In genomic region chr9:124180557-124180956, GRCh38 we compare ENCODE assay signal across 14 cellular contexts.
DNase-seq lines count a peak whose midpoint lies in the region; ATAC-seq and TF ChIP-seq lines count a peak whose summit lies in the region.
"Had no signal": no experiment of that assay in that cellular context is flagged by ENCODE, and none has a peak within 500 bp of the region (broad histone marks: within the 10 kb centered on the region; RNA-seq: fewer than 3 reads in every experiment).

No MANE protein-coding gene starts in this region.

- CTCF ChIA-PET in MCF 10A (lab: Yijun Ruan, JAX): no interaction called here
- CTCF ChIA-PET in mammary epithelial cell (lab: Charles Lee; ENCODE audit: low non-redundant PET): no interaction called here

- no peak for TF ChIP-seq EP300 in upper lobe of left lung (IDR thresholded peaks at IDR 0.05)

- H3K36me3 ChIP-seq in mammary epithelial cell (ENCODE audit: insufficient read depth, low read length) (no peaks in the 10 kb centered on the region), hepatocyte (replicated peaks; ENCODE audit: insufficient read depth, low read depth) (no peaks in the 10 kb centered on the region), upper lobe of left lung (no peaks in the 10 kb centered on the region)

- no peak overlapping the region for H3K9ac ChIP-seq in mammary epithelial cell (ENCODE audit: insufficient read depth, low read length)

- WGBS in mammary epithelial cell (ENCODE audit: low coverage, missing lambda C conversion rate): 0% methylated on average over 2 of the region's 7 CpGs
- WGBS in hepatocyte (ENCODE audit: low lambda C conversion rate, missing lambda C conversion rate): 50% methylated on average over 7 of the region's 7 CpGs
- WGBS in upper lobe of left lung, 2 donors: 18 to 23% methylated on average over 7 of the region's 7 CpGs

- DNase-seq in MCF 10A (ENCODE audit: unreplicated experiment): peak; percentile 60
- DNase-seq in mammary epithelial cell: no peak
- DNase-seq in hepatocyte (ENCODE audit: low spot score): peak; percentile 64
- peak in 1 of 2 donors; percentile 47 for DNase-seq in upper lobe of left lung
- DNase-seq in T-helper 2 cell: no peak
- no peak for DNase-seq in foreskin keratinocyte
- DNase-seq in GM19238 (ENCODE audit: insufficient read length, low spot score): no peak
- DNase-seq: activated naive CD4-positive, alpha-beta T cell treated with anti-CD3 and anti-CD28 coated beads for 36 hours; NCI-H510A treated with DMSO at 0.1 percent for 48 hours; stimulated activated CD4-positive, alpha-beta T cell treated with anti-CD3 and anti-CD28 coated beads, Interleukin-1b, Interleukin-23, amount 100 ng/mL, for 48 hours had no signal

- H3K4me2 ChIP-seq in mammary epithelial cell (ENCODE audit: insufficient read depth, low read depth, low read length) (no peak overlapping the region), hepatocyte (no peak overlapping the region)

- peaks cover 4% of the 10 kb centered on the region for H3K4me1 Mint-ChIP-seq in MCF 10A (ENCODE audit: insufficient read depth, unreplicated experiment)
- H3K4me1 Mint-ChIP-seq: mesothelial cell of epicardium had no signal

- no peak for TF ChIP-seq POLR2A in upper lobe of left lung (IDR thresholded peaks at IDR 0.05)

- H3K27ac ChIP-seq in mammary epithelial cell (ENCODE audit: insufficient read depth, low read depth, low read length) (no peak overlapping the region), hepatocyte (no peak overlapping the region), upper lobe of left lung (no peak overlapping the region), foreskin keratinocyte (no peak overlapping the region)
- H3K27ac ChIP-seq: epithelial cell of prostate had no signal

- dilution Hi-C loops in mammary epithelial cell (cut with HindIII; ENCODE audit: low sequenced_read_pairs): loop anchor here (5.0 kb wide), 1 partner anchor 58 kb away; no protein-coding TSS in a partner anchor

- H3K9me2 ChIP-seq in hepatocyte (replicated peaks; ENCODE audit: insufficient read depth): no peaks in the 10 kb centered on the region

- ATAC-seq in SK-N-SH treated with all-trans-retinoic acid at 6 μM for 48 hours (peak; percentile 66), upper lobe of left lung (ENCODE audit: low FRiP score in 2 of 2) (peak; percentile 11 to 28), foreskin keratinocyte (no peak)

- intact Hi-C loops in MCF 10A (cut with micrococcal nuclease): no loop called here
- intact Hi-C loops in mammary epithelial cell (cut with micrococcal nuclease): no loop called here

- no peaks in the 10 kb centered on the region for H3K79me2 ChIP-seq in mammary epithelial cell (ENCODE audit: insufficient read depth, low read length)
- no peaks in the 10 kb centered on the region for H3K79me2 ChIP-seq in hepatocyte

- in situ Hi-C loops in mammary epithelial cell (cut with MboI; ENCODE audit: low sequenced_read_pairs in 2 of 2): no loop called here

- no peaks in the 10 kb centered on the region for H3K4me1 ChIP-seq in mammary epithelial cell (ENCODE audit: insufficient read depth, low read length)
- no peaks in the 10 kb centered on the region for H3K4me1 ChIP-seq in hepatocyte (ENCODE audit: insufficient read depth)
- peaks cover 0 to 5% (median 0%) of the 10 kb centered on the region in 4 donors for H3K4me1 ChIP-seq in upper lobe of left lung
- no peaks in the 10 kb centered on the region for H3K4me1 ChIP-seq in foreskin keratinocyte

- H3K27ac Mint-ChIP-seq in MCF 10A (ENCODE audit: low read depth, unreplicated experiment): no peak overlapping the region
- H3K27ac Mint-ChIP-seq: activated naive CD4-positive, alpha-beta T cell treated with anti-CD3 and anti-CD28 coated beads for 36 hours; mesothelial cell of epicardium; type B pancreatic cell had no signal

- no peak overlapping the region for H3K4me3 Mint-ChIP-seq in MCF 10A (ENCODE audit: unreplicated experiment)
- H3K4me3 Mint-ChIP-seq: activated naive CD4-positive, alpha-beta T cell treated with anti-CD3 and anti-CD28 coated beads for 36 hours; mesothelial cell of epicardium; type B pancreatic cell had no signal

- H3K36me3 Mint-ChIP-seq in MCF 10A (ENCODE audit: insufficient read depth, unreplicated experiment): no peaks in the 10 kb centered on the region
- H3K36me3 Mint-ChIP-seq: mesothelial cell of epicardium, type B pancreatic cell had no signal

- peaks cover 90% of the 10 kb centered on the region for H3K27me3 Mint-ChIP-seq in MCF 10A (ENCODE audit: insufficient read depth, unreplicated experiment)

- H3K27me3 ChIP-seq in mammary epithelial cell (ENCODE audit: insufficient read depth, low read length) (no peaks in the 10 kb centered on the region), hepatocyte (peaks cover 3% of the 10 kb centered on the region), upper lobe of left lung (no peaks in the 10 kb centered on the region), foreskin keratinocyte (peaks cover 48% of the 10 kb centered on the region)

- TF ChIP-seq CTCF in MCF 10A (IDR thresholded peaks at IDR 0.05; ENCODE audit: unreplicated experiment): no peak
- no peak for TF ChIP-seq CTCF in mammary epithelial cell (conservative IDR thresholded peaks at IDR 0.05 in 1 of 2, IDR thresholded peaks at IDR 0.05 in 1 of 2; ENCODE audit: extremely low read depth in 1 of 2, insufficient read depth in 1 of 2, low read depth in 1 of 2, low read length in 2 of 2)
- no peak for TF ChIP-seq CTCF in hepatocyte (IDR thresholded peaks at IDR 0.05; ENCODE audit: poor library complexity)
- TF ChIP-seq CTCF in upper lobe of left lung (IDR thresholded peaks at IDR 0.05): no peak
- no peak for TF ChIP-seq CTCF in foreskin keratinocyte (conservative IDR thresholded peaks at IDR 0.05)

- POLR2A ChIA-PET in MCF 10A (lab: Yijun Ruan, JAX): no interaction called here

- H3K4me3 ChIP-seq in mammary epithelial cell (replicated peaks in 1 of 3; ENCODE audit: insufficient read depth in 1 of 3, low read depth in 2 of 3, low read length in 3 of 3) (no peak overlapping the region), hepatocyte (no peak overlapping the region), upper lobe of left lung (no peak overlapping the region)

- H2AFZ ChIP-seq in mammary epithelial cell (ENCODE audit: low read depth, low read length) (no peak overlapping the region), hepatocyte (no peak overlapping the region)

- BruUV-seq in MCF 10A (replicated peaks; lab: Mats Ljungman, UMichigan) (no TSS peak), mammary epithelial cell (replicated peaks; lab: Mats Ljungman, UMichigan) (no TSS peak)

- no peaks in the 10 kb centered on the region for H3K9me3 Mint-ChIP-seq in MCF 10A (ENCODE audit: unreplicated experiment)
- H3K9me3 Mint-ChIP-seq: type B pancreatic cell had no signal

- H3K9me3 ChIP-seq in mammary epithelial cell (replicated peaks; ENCODE audit: insufficient read depth, low read length) (no peaks in the 10 kb centered on the region), hepatocyte (ENCODE audit: low read depth) (no peaks in the 10 kb centered on the region), upper lobe of left lung (no peaks in the 10 kb centered on the region)

- no peaks in the 10 kb centered on the region for H4K20me1 ChIP-seq in mammary epithelial cell (ENCODE audit: insufficient read depth, low read length)
- no peaks in the 10 kb centered on the region for H4K20me1 ChIP-seq in hepatocyte (ENCODE audit: insufficient read depth, poor library complexity, severe bottlenecking)

TF ChIP-seq in SK-N-SH treated with all-trans-retinoic acid at 6 μM for 48 hours, 23 proteins besides CTCF, POLR2A, EP300 and RAD21 (continues in another document):
- TF ChIP-seq, protein P1, sequence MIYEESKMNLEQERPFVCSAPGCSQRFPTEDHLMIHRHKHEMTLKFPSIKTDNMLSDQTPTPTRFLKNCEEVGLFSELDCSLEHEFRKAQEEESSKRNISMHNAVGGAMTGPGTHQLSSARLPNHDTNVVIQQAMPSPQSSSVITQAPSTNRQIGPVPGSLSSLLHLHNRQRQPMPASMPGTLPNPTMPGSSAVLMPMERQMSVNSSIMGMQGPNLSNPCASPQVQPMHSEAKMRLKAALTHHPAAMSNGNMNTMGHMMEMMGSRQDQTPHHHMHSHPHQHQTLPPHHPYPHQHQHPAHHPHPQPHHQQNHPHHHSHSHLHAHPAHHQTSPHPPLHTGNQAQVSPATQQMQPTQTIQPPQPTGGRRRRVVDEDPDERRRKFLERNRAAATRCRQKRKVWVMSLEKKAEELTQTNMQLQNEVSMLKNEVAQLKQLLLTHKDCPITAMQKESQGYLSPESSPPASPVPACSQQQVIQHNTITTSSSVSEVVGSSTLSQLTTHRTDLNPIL (CRISPR knock-in tag; IDR thresholded peaks at IDR 0.05; ENCODE audit: low read depth): no peak
- no peak for TF ChIP-seq POU6F1 (CRISPR knock-in tag; IDR thresholded peaks at IDR 0.05; ENCODE audit: borderline replicate concordance, low read depth)
- no peak for TF ChIP-seq RARB (CRISPR knock-in tag; IDR thresholded peaks at IDR 0.05)
- TF ChIP-seq ARNTL (CRISPR knock-in tag; IDR thresholded peaks at IDR 0.05; ENCODE audit: borderline replicate concordance, low read depth): no peak
- TF ChIP-seq PPARA (CRISPR knock-in tag; IDR thresholded peaks at IDR 0.05; ENCODE audit: borderline replicate concordance): no peak
- no peak for TF ChIP-seq ESRRG (CRISPR knock-in tag; IDR thresholded peaks at IDR 0.05)
- no peak for TF ChIP-seq ZFP30 (CRISPR knock-in tag; IDR thresholded peaks at IDR 0.05)

Comparison
In these comparisons a context has a peak if more than half of its experiments do, and no peak if none do; other contexts are left out.
1. DNase-seq: peak in MCF 10A (single experiment) and hepatocyte (single experiment); none in mammary epithelial cell (single experiment), T-helper 2 cell (0 of 5), foreskin keratinocyte (0 of 2) and GM19238 (single experiment).